In genomic region chr5:116970318-116970717, GRCh38 we compare ENCODE assay signal across 1 cellular context.
TF ChIP-seq lines count a peak whose summit lies in the region.

No MANE protein-coding gene starts in this region.

TF ChIP-seq in SK-N-SH treated with all-trans-retinoic acid at 6 μM for 48 hours, 23 proteins besides CTCF, POLR2A, EP300 and RAD21 (continued from another document):
- no peak for TF ChIP-seq PATZ1 (CRISPR knock-in tag; IDR thresholded peaks at IDR 0.05; ENCODE audit: borderline replicate concordance)
- TF ChIP-seq OSR1 (CRISPR knock-in tag; IDR thresholded peaks at IDR 0.05), result no peak
- peak; percentile 92 for TF ChIP-seq ISL1 (CRISPR knock-in tag; IDR thresholded peaks at IDR 0.05)
- TF ChIP-seq PPARA (CRISPR knock-in tag; IDR thresholded peaks at IDR 0.05; ENCODE audit: borderline replicate concordance), result no peak
- no peak for TF ChIP-seq CSRNP3 (CRISPR knock-in tag; IDR thresholded peaks at IDR 0.05)
- TF ChIP-seq ZC3H10 (CRISPR knock-in tag; IDR thresholded peaks at IDR 0.05), result no peak
- no peak for TF ChIP-seq BACH2 (CRISPR knock-in tag; IDR thresholded peaks at IDR 0.05; ENCODE audit: borderline replicate concordance)
- no peak for TF ChIP-seq POU6F1 (CRISPR knock-in tag; IDR thresholded peaks at IDR 0.05; ENCODE audit: borderline replicate concordance, low read depth)
- TF ChIP-seq CSDC2 (CRISPR knock-in tag; IDR thresholded peaks at IDR 0.05), result no peak
- TF ChIP-seq RARB (CRISPR knock-in tag; IDR thresholded peaks at IDR 0.05), result no peak
- no peak for TF ChIP-seq ZFP30 (CRISPR knock-in tag; IDR thresholded peaks at IDR 0.05)
- no peak for TF ChIP-seq ESRRG (CRISPR knock-in tag; IDR thresholded peaks at IDR 0.05)
- no peak for TF ChIP-seq ZNF70 (CRISPR knock-in tag; IDR thresholded peaks at IDR 0.05)
- no peak for TF ChIP-seq ARNTL (CRISPR knock-in tag; IDR thresholded peaks at IDR 0.05; ENCODE audit: borderline replicate concordance, low read depth)
- TF ChIP-seq GLIS3 (CRISPR knock-in tag; IDR thresholded peaks at IDR 0.05), result 0 out of 2 replicates have a peak, but pooled peaks have one; percentile 37
- no peak for TF ChIP-seq ZNF565 (CRISPR knock-in tag; conservative IDR thresholded peaks at IDR 0.05; ENCODE audit: low read depth)
- no peak for TF ChIP-seq ZNF8 (CRISPR knock-in tag; IDR thresholded peaks at IDR 0.05)
TF ChIP-seq in SK-N-SH treated with all-trans-retinoic acid at 6 μM for 48 hours: peak in this region for 5.
